ENCODE assay signal across 9 cellular contexts in genomic region chr11:112881461-112881860, GRCh38.
DNase-seq lines count a peak whose midpoint lies in the region; ATAC-seq, FAIRE-seq and TF ChIP-seq lines count a peak whose summit lies in the region.
"Had no signal": no experiment of that assay in that cellular context is flagged by ENCODE, and none has a peak within 500 bp of the region (broad histone marks: within the 10 kb centered on the region; RNA-seq: fewer than 3 reads in every experiment).

No MANE protein-coding gene starts in this region.

- peak; percentile 56 for DNase-seq in H54 (ENCODE audit: insufficient read length, low spot score)
- peak; percentile 93 for DNase-seq in RPMI7951 (ENCODE audit: low read depth)
- peak; percentile 78 for DNase-seq in foreskin melanocyte
- DNase-seq in nephron progenitor cell, result peak; percentile 80
- no peak for DNase-seq in MV-4-11 (lab: John Stamatoyannopoulos, UW)
- DNase-seq in hepatic stellate cell (ENCODE audit: low spot score), result no peak
- no peak for DNase-seq in naive thymus-derived CD8-positive, alpha-beta T cell

- ATAC-seq in HG03354 (IDR thresholded peaks at IDR 0.05; ENCODE audit: poor library complexity, severe bottlenecking, unreplicated experiment), result no peak
- ATAC-seq in naive thymus-derived CD8-positive, alpha-beta T cell, result no peak

- no peak for TF ChIP-seq POLR2A in H54 (IDR thresholded peaks at IDR 0.05; ENCODE audit: low read depth, low read length)

- peaks cover 29% of the 10 kb centered on the region for H3K4me1 Mint-ChIP-seq in nephron progenitor cell
- peaks cover 0 to 26% (median under 1%) of the 10 kb centered on the region in 4 donors for H3K4me1 Mint-ChIP-seq in naive thymus-derived CD8-positive, alpha-beta T cell

- POLR2A ChIA-PET in naive thymus-derived CD8-positive, alpha-beta T cell (lab: Charles Lee), result no interaction called here

- peak overlapping the region; percentile 79 for H3K4me3 Mint-ChIP-seq in nephron progenitor cell
- H3K4me3 Mint-ChIP-seq in naive thymus-derived CD8-positive, alpha-beta T cell, result no peak overlapping the region
- H3K4me3 Mint-ChIP-seq: activated naive CD8-positive, alpha-beta T cell had no signal

- H3K27ac Mint-ChIP-seq in nephron progenitor cell, result no peak overlapping the region
- no peak overlapping the region for H3K27ac Mint-ChIP-seq in naive thymus-derived CD8-positive, alpha-beta T cell
- H3K27ac Mint-ChIP-seq: activated naive CD8-positive, alpha-beta T cell had no signal

- peaks cover 17% of the 10 kb centered on the region for H3K27me3 Mint-ChIP-seq in nephron progenitor cell (ENCODE audit: low read depth, poor library complexity)
- H3K27me3 Mint-ChIP-seq in naive thymus-derived CD8-positive, alpha-beta T cell, result no peaks in the 10 kb centered on the region
- H3K27me3 Mint-ChIP-seq: activated naive CD8-positive, alpha-beta T cell had no signal

- FAIRE-seq in H54 (lab: Jason Lieb, UNC), result no peak

- no peaks in the 10 kb centered on the region for H3K9me3 Mint-ChIP-seq in nephron progenitor cell
- peaks cover 0 to 2% (median 0%) of the 10 kb centered on the region in 9 donors for H3K9me3 Mint-ChIP-seq in naive thymus-derived CD8-positive, alpha-beta T cell

- H3K36me3 Mint-ChIP-seq in nephron progenitor cell (ENCODE audit: low read depth), result no peaks in the 10 kb centered on the region
- no peaks in the 10 kb centered on the region for H3K36me3 Mint-ChIP-seq in naive thymus-derived CD8-positive, alpha-beta T cell
- H3K36me3 Mint-ChIP-seq: activated naive CD8-positive, alpha-beta T cell had no signal

- no peak for TF ChIP-seq CTCF in nephron progenitor cell (IDR thresholded peaks at IDR 0.05)

Comparison
In these comparisons a context has a peak if more than half of its experiments do, and no peak if none do; other contexts are left out.
1. DNase-seq: peak in H54 (single experiment), RPMI7951 (single experiment), foreskin melanocyte (single experiment) and nephron progenitor cell (single experiment); none in MV-4-11 (single experiment), hepatic stellate cell (single experiment) and naive thymus-derived CD8-positive, alpha-beta T cell (0 of 10).